19 cellular contexts compared by ENCODE assay signal in the genomic region with DNA sequence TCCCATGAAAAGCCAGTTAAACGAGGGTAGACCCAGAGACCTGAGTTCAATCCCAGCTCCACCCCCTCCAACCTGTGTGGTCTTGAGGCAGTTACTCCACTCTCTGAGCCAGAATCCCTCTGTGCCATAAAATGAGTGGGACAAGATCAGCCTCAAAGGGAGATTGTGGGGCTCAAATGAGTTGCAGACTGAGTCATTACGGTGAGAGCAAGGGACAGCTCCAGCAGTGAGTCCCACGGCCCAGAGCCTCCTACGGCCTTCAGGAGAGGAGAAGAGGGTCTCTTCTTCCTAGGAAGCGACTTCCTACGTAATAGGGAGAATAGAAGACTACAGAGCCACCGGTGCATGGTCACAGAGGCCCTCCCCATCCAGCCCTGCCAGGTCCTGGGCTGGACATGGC. TPM values are rescaled to one million over a fixed set of nuclear protein-coding genes. Genes with fewer than 3 reads are reported as not detected.
"Had no signal": no experiment of that assay in that cellular context is flagged by ENCODE, and none has a peak within 500 bp of the region (broad histone marks: within the 10 kb centered on the region; RNA-seq: fewer than 3 reads in every experiment).

No MANE protein-coding gene starts in this region.

- ATAC-seq: activated CD8-positive, alpha-beta T cell treated with anti-CD3 and anti-CD28 coated beads, Interleukin-2, amount 10 ng/mL, durations not matched to agents 7 days and 5 days; effector memory CD8-positive, alpha-beta T cell; left colon; lower lobe of right lung; natural killer cell; pancreas; stimulated activated naive B cell treated with anti-CD40 and anti-IgM and Interleukin-4, amounts not matched to agents 10 μg/mL and 1 μg/mL and 100 μg/mL, for 72 hours had no signal

- H3K27ac Mint-ChIP-seq: activated CD8-positive, alpha-beta T cell treated with anti-CD3 and anti-CD28 coated beads, Interleukin-2, amount 10 ng/mL, durations not matched to agents 7 days and 5 days; activated T-cell treated with anti-CD3 and anti-CD28 coated beads, Interleukin-2, amount 50 U/mL, for 24 hours; activated T-helper 2 cell treated with anti-CD3 and anti-CD28 coated beads, Interferon-gamma antibody, Interleukin-2, Interleukin-4, amounts not matched to agents 10 μg/mL and 5 μg/mL and 100 μg/mL, durations not matched to agents 14 hours and 24 hours and 36 hours; dendritic cell treated with granulocyte-macrophage colony-stimulating factor and Interleukin-4, amounts not matched to agents 40 ng/mL and 50 ng/mL, for 4 days; effector memory CD8-positive, alpha-beta T cell; stimulated activated naive B cell treated with anti-CD40 and anti-IgM and Interleukin-4, amounts not matched to agents 10 μg/mL and 1 μg/mL and 100 μg/mL, for 72 hours had no signal

- H3K36me3 ChIP-seq: ascending aorta, pancreas had no signal

- H3K4me3 Mint-ChIP-seq: activated CD8-positive, alpha-beta T cell treated with anti-CD3 and anti-CD28 coated beads, Interleukin-2, amount 10 ng/mL, durations not matched to agents 7 days and 5 days; activated T-cell treated with anti-CD3 and anti-CD28 coated beads, Interleukin-2, amount 50 U/mL, for 24 hours; dendritic cell treated with granulocyte-macrophage colony-stimulating factor and Interleukin-4, amounts not matched to agents 40 ng/mL and 50 ng/mL, for 4 days; effector memory CD8-positive, alpha-beta T cell; natural killer cell; stimulated activated naive B cell treated with anti-CD40 and anti-IgM and Interleukin-4, amounts not matched to agents 10 μg/mL and 1 μg/mL and 100 μg/mL, for 72 hours had no signal

- H3K27me3 ChIP-seq: ascending aorta, pancreas had no signal

- H3K4me3 ChIP-seq: ascending aorta, lower lobe of right lung, pancreas had no signal

- H3K9me3 ChIP-seq: ascending aorta, lower lobe of right lung, neutrophil, pancreas had no signal

- DNase-seq: activated CD4-positive, alpha-beta T cell treated with anti-CD3 and anti-CD28 coated beads for 48 hours; activated CD4-positive, CD25-positive, alpha-beta regulatory T cell; activated CD8-positive, alpha-beta T cell treated with anti-CD3 and anti-CD28 coated beads, Interleukin-2, amount 10 ng/mL, durations not matched to agents 7 days and 5 days; activated naive CD4-positive, alpha-beta T cell treated with Interleukin-2 at 50 U/mL for 16 hours; activated T-cell treated with anti-CD3 and anti-CD28 coated beads, Interleukin-2, amount 50 U/mL, for 24 hours; cerebellar nuclear complex; effector memory CD8-positive, alpha-beta T cell; hippocampal formation; left colon; lower lobe of right lung; natural killer cell; pancreas; stimulated activated naive B cell treated with anti-CD40 and anti-IgM and Interleukin-4, amounts not matched to agents 10 μg/mL and 1 μg/mL and 100 μg/mL, for 72 hours; T-helper 9 cell had no signal

- H3K4me1 ChIP-seq: pancreas had no signal

- H3K27ac ChIP-seq: ascending aorta, lower lobe of right lung, neutrophil, pancreas had no signal

- H3K36me3 Mint-ChIP-seq: natural killer cell had no signal

- H3K9me3 Mint-ChIP-seq: activated T-cell treated with anti-CD3 and anti-CD28 coated beads, Interleukin-2, amount 50 U/mL, for 24 hours; activated T-helper 2 cell treated with anti-CD3 and anti-CD28 coated beads, Interferon-gamma antibody, Interleukin-2, Interleukin-4, amounts not matched to agents 10 μg/mL and 5 μg/mL and 100 μg/mL, durations not matched to agents 14 hours and 24 hours and 36 hours; dendritic cell treated with granulocyte-macrophage colony-stimulating factor and Interleukin-4, amounts not matched to agents 40 ng/mL and 50 ng/mL, for 4 days; effector memory CD8-positive, alpha-beta T cell; natural killer cell; stimulated activated naive B cell treated with anti-CD40 and anti-IgM and Interleukin-4, amounts not matched to agents 10 μg/mL and 1 μg/mL and 100 μg/mL, for 72 hours had no signal

RNA-seq across cellular contexts. Expression of a gene that starts 59.6 kb away (rescaled TPM):
- total RNA-seq: activated CD8-positive, alpha-beta T cell treated with anti-CD3 and anti-CD28 coated beads, Interleukin-2, amount 10 ng/mL, durations not matched to agents 7 days and 5 days; activated T-helper 2 cell treated with anti-CD3 and anti-CD28 coated beads, Interferon-gamma antibody, Interleukin-2, Interleukin-4, amounts not matched to agents 10 μg/mL and 5 μg/mL and 100 μg/mL, durations not matched to agents 14 hours and 24 hours and 36 hours; bronchial epithelial cell; natural killer cell had no signal
